In genomic region chr3:177973241-177973840, GRCh38 we compare ENCODE assay signal across 12 cellular contexts.
DNase-seq lines count a peak whose midpoint lies in the region; ATAC-seq and TF ChIP-seq lines count a peak whose summit lies in the region.
"Had no signal": no experiment of that assay in that cellular context is flagged by ENCODE, and none has a peak within 500 bp of the region (broad histone marks: within the 10 kb centered on the region; RNA-seq: fewer than 3 reads in every experiment).

No MANE protein-coding gene starts in this region.

- intact Hi-C loops in esophagus muscularis mucosa (cut with DNase I) = no loop called here

- peaks cover 0 to 12% (median 8%) of the 10 kb centered on the region in 4 donors for H3K4me1 ChIP-seq in esophagus muscularis mucosa
- no peaks in the 10 kb centered on the region for H3K4me1 ChIP-seq in parathyroid adenoma

- no peaks in the 10 kb centered on the region for H3K4me1 Mint-ChIP-seq in stimulated activated memory B cell treated with anti-CD40 and anti-IgM and Interleukin-4, amounts not matched to agents 10 μg/mL and 1 μg/mL and 100 μg/mL, for 72 hours
- H3K4me1 Mint-ChIP-seq: CD8-positive, alpha-beta memory T cell had no signal

- H3K4me3 Mint-ChIP-seq in stimulated activated memory B cell treated with anti-CD40 and anti-IgM and Interleukin-4, amounts not matched to agents 10 μg/mL and 1 μg/mL and 100 μg/mL, for 72 hours = no peak overlapping the region
- H3K4me3 Mint-ChIP-seq: CD8-positive, alpha-beta memory T cell had no signal

- no peak overlapping the region for H3K9ac ChIP-seq in parathyroid adenoma

- H2AFZ ChIP-seq in parathyroid adenoma = peak overlapping the region; percentile 35

- H3K4me3 ChIP-seq in esophagus muscularis mucosa (no peak overlapping the region), parathyroid adenoma (ENCODE audit: low read depth, low read length) (no peak overlapping the region)

- H3K27me3 Mint-ChIP-seq in stimulated activated memory B cell treated with anti-CD40 and anti-IgM and Interleukin-4, amounts not matched to agents 10 μg/mL and 1 μg/mL and 100 μg/mL, for 72 hours = no peaks in the 10 kb centered on the region

- H3K27me3 ChIP-seq in esophagus muscularis mucosa = no peaks in the 10 kb centered on the region
- H3K27me3 ChIP-seq in parathyroid adenoma (ENCODE audit: control insufficient read depth, insufficient read depth, low read length) = no peaks in the 10 kb centered on the region

- H3K27ac Mint-ChIP-seq in stimulated activated memory B cell treated with anti-CD40 and anti-IgM and Interleukin-4, amounts not matched to agents 10 μg/mL and 1 μg/mL and 100 μg/mL, for 72 hours = no peak overlapping the region
- H3K27ac Mint-ChIP-seq: CD8-positive, alpha-beta memory T cell had no signal

- H3K36me3 Mint-ChIP-seq in stimulated activated memory B cell treated with anti-CD40 and anti-IgM and Interleukin-4, amounts not matched to agents 10 μg/mL and 1 μg/mL and 100 μg/mL, for 72 hours = no peaks in the 10 kb centered on the region
- H3K36me3 Mint-ChIP-seq: CD8-positive, alpha-beta memory T cell had no signal

- no peak for TF ChIP-seq CTCF in esophagus muscularis mucosa (IDR thresholded peaks at IDR 0.05)
- TF ChIP-seq CTCF in parathyroid adenoma (IDR thresholded peaks at IDR 0.05) = no peak

- DNase-seq in GM03348 (ENCODE audit: low spot score) (peak; percentile 39), M059J (ENCODE audit: low read depth) (peak; percentile 48), esophagus muscularis mucosa (ENCODE audit: extremely low spot score) (no peak), GM19240 (ENCODE audit: insufficient read length, low spot score) (no peak), NCI-H2029 (lab: John Stamatoyannopoulos, UW) (no peak)
- DNase-seq: activated gamma-delta T cell; CD8-positive, alpha-beta memory T cell; left colon; NCI-H187 treated with DMSO at 0.1 percent for 48 hours had no signal

- TF ChIP-seq EP300 in esophagus muscularis mucosa (IDR thresholded peaks at IDR 0.05) = no peak

- ATAC-seq in stimulated activated memory B cell treated with anti-CD40 and anti-IgM and Interleukin-4, amounts not matched to agents 10 μg/mL and 1 μg/mL and 100 μg/mL, for 72 hours = no peak
- ATAC-seq in GM19395 (IDR thresholded peaks at IDR 0.05; ENCODE audit: unreplicated experiment) = no peak
- ATAC-seq: left colon had no signal

- WGBS in esophagus muscularis mucosa = 75% methylated on average over 2 of the region's 2 CpGs

- peak overlapping the region; percentile 42 to 73 (median 64) for H3K27ac ChIP-seq in esophagus muscularis mucosa (replicated peaks in 1 of 4)
- no peak overlapping the region for H3K27ac ChIP-seq in parathyroid adenoma

- no peaks in the 10 kb centered on the region for H3K9me3 ChIP-seq in esophagus muscularis mucosa
- H3K9me3 ChIP-seq in parathyroid adenoma (ENCODE audit: control insufficient read depth, low read length) = no peaks in the 10 kb centered on the region

- H3K9me3 Mint-ChIP-seq in stimulated activated memory B cell treated with anti-CD40 and anti-IgM and Interleukin-4, amounts not matched to agents 10 μg/mL and 1 μg/mL and 100 μg/mL, for 72 hours = no peaks in the 10 kb centered on the region
- H3K9me3 Mint-ChIP-seq: CD8-positive, alpha-beta memory T cell had no signal

- H3K36me3 ChIP-seq in esophagus muscularis mucosa = no peaks in the 10 kb centered on the region
- H3K36me3 ChIP-seq in parathyroid adenoma (ENCODE audit: control insufficient read depth, insufficient read depth, low read length) = no peaks in the 10 kb centered on the region

- no peak overlapping the region for H3K4me2 ChIP-seq in parathyroid adenoma (ENCODE audit: low read length)

- no peak for TF ChIP-seq POLR2A in esophagus muscularis mucosa (IDR thresholded peaks at IDR 0.05; ENCODE audit: low read depth)

- no peaks in the 10 kb centered on the region for H3K79me2 ChIP-seq in parathyroid adenoma

Comparison
In these comparisons a context has a peak if more than half of its experiments do, and no peak if none do; other contexts are left out.
1. DNase-seq: peak in GM03348 (single experiment) and M059J (single experiment); none in esophagus muscularis mucosa (single experiment), GM19240 (single experiment) and NCI-H2029 (single experiment).